Comparison of ENCODE assay signal across 17 cellular contexts in the genomic region with DNA sequence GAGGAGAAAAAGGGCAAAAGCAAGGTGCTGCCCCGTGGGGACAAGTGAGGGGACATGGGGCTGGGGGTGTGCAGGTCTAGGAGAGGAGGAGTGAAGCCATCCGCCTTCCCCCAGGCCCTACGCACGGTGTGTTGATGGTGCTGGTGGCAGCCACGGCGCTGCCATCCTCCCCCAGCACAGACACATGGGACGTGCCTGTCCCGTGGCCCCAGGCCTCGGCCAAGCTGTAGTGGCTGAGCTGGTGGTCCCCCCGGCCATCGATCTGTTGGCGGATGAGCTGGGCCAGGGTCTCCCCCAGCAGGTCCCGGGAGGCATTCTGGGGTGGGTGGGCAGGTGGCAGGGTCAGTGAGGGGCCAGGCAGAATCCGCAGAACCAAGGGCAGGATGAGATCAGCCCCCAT. TPM values are rescaled to one million over a fixed set of nuclear protein-coding genes. Genes with fewer than 3 reads are reported as not detected.
DNase-seq lines count a peak whose midpoint lies in the region; ATAC-seq and TF ChIP-seq lines count a peak whose summit lies in the region.
"Had no signal": no experiment of that assay in that cellular context is flagged by ENCODE, and none has a peak within 500 bp of the region (broad histone marks: within the 10 kb centered on the region; RNA-seq: fewer than 3 reads in every experiment).

No MANE protein-coding gene starts in this region.

- no peak overlapping the region for H3K4me3 ChIP-seq in H7 (ENCODE audit: insufficient read depth, low read depth, low read length)
- no peak overlapping the region for H3K4me3 ChIP-seq in neuronal stem cell (ENCODE audit: low read length in 2 of 2)
- no peak overlapping the region for H3K4me3 ChIP-seq in upper lobe of right lung
- H3K4me3 ChIP-seq: BLaER1 treated with 17β-estradiol and CSF1 and Interleukin-3, amounts not matched to agents 10 nM and 100 nM had no signal

- WGBS in neuronal stem cell (ENCODE audit: extremely low coverage in 2 of 2, insufficient read length in 2 of 2, insufficient replicate concordance in 1 of 2), 2 donors = no CpG with 5 or more reads among the region's 14 CpGs

- no peak overlapping the region for H3K18ac ChIP-seq in neuronal stem cell (ENCODE audit: low read length)

- H2AK5ac ChIP-seq in neuronal stem cell (ENCODE audit: low read depth, low read length) = peak overlapping the region; percentile 90

- no peak overlapping the region for H3K27ac ChIP-seq in neuronal stem cell (replicated peaks; ENCODE audit: low read length)
- H3K27ac ChIP-seq in upper lobe of right lung = no peak overlapping the region
- H3K27ac ChIP-seq: BLaER1 treated with 17β-estradiol and CSF1 and Interleukin-3, amounts not matched to agents 10 nM and 100 nM had no signal

- intact Hi-C loops in upper lobe of right lung (cut with DNase I) = no loop called here

- peaks cover 0 to 1% of the 10 kb centered on the region in 2 donors for H3K4me1 ChIP-seq in neuronal stem cell (ENCODE audit: control insufficient read depth in 2 of 2, insufficient read depth in 1 of 2, low read depth in 1 of 2, low read length in 2 of 2)
- no peaks in the 10 kb centered on the region for H3K4me1 ChIP-seq in upper lobe of right lung
- H3K4me1 ChIP-seq: BLaER1 treated with 17β-estradiol and CSF1 and Interleukin-3, amounts not matched to agents 10 nM and 100 nM had no signal

- no peaks in the 10 kb centered on the region for H3K36me3 ChIP-seq in H7 (replicated peaks; ENCODE audit: control insufficient read depth, insufficient read depth, low read length)
- no peaks in the 10 kb centered on the region for H3K36me3 ChIP-seq in neuronal stem cell (replicated peaks in 1 of 2; ENCODE audit: control insufficient read depth in 2 of 2, insufficient read depth in 2 of 2, low read length in 2 of 2)
- H3K36me3 ChIP-seq in upper lobe of right lung = no peaks in the 10 kb centered on the region

- H3K4me2 ChIP-seq in neuronal stem cell (ENCODE audit: insufficient read depth, low read length, poor library complexity, severe bottlenecking) = no peak overlapping the region
- H3K4me2 ChIP-seq: BLaER1 treated with 17β-estradiol and CSF1 and Interleukin-3, amounts not matched to agents 10 nM and 100 nM had no signal

- peak; percentile 24 for ATAC-seq in upper lobe of right lung
- ATAC-seq: CD8-positive, alpha-beta T cell; HepG2 had no signal

- no peak overlapping the region for H2BK5ac ChIP-seq in neuronal stem cell (ENCODE audit: low read length)

- H2AFZ ChIP-seq in neuronal stem cell (ENCODE audit: low read length) = no peak overlapping the region

- H3K23ac ChIP-seq in neuronal stem cell (ENCODE audit: low read depth, low read length, poor library complexity) = no peak overlapping the region

- peak overlapping the region; percentile 58 for H2BK12ac ChIP-seq in neuronal stem cell (ENCODE audit: low read length)

- H3K14ac ChIP-seq in neuronal stem cell (ENCODE audit: low read length) = no peak overlapping the region

- H3K4ac ChIP-seq in neuronal stem cell (ENCODE audit: low read length) = no peak overlapping the region

- H3K9ac ChIP-seq in neuronal stem cell (ENCODE audit: low read depth, low read length, poor library complexity) = no peak overlapping the region
- H3K9ac ChIP-seq: BLaER1 treated with 17β-estradiol and CSF1 and Interleukin-3, amounts not matched to agents 10 nM and 100 nM had no signal

- H4K91ac ChIP-seq in neuronal stem cell (ENCODE audit: low read depth, low read length, poor library complexity) = no peak overlapping the region

- TF ChIP-seq CTCF in upper lobe of right lung (IDR thresholded peaks at IDR 0.05) = no peak

- H4K8ac ChIP-seq in neuronal stem cell (ENCODE audit: low read depth, low read length) = no peak overlapping the region

- no peak overlapping the region for H2BK15ac ChIP-seq in neuronal stem cell (ENCODE audit: low read length)

- no peaks in the 10 kb centered on the region for H3K79me1 ChIP-seq in neuronal stem cell (ENCODE audit: low read depth, low read length)

- H3K27me3 ChIP-seq in H7 (ENCODE audit: control insufficient read depth, insufficient read depth, low read length) (no peaks in the 10 kb centered on the region), neuronal stem cell (ENCODE audit: control insufficient read depth in 3 of 3, insufficient read depth in 3 of 3, low read depth in 1 of 3, low read length in 3 of 3) (no peaks in the 10 kb centered on the region), upper lobe of right lung (no peaks in the 10 kb centered on the region)
- H3K27me3 ChIP-seq: BLaER1 treated with 17β-estradiol and CSF1 and Interleukin-3, amounts not matched to agents 10 nM and 100 nM had no signal

- DNase-seq in H7 = peak; percentile 50
- DNase-seq in neuronal stem cell (ENCODE audit: low spot score) = no peak
- no peak for DNase-seq in upper lobe of right lung
- DNase-seq in activated naive CD4-positive, alpha-beta T cell (lab: John Stamatoyannopoulos, UW) = no peak
- no peak for DNase-seq in Ammon's horn (ENCODE audit: low spot score)
- no peak for DNase-seq in HCEC 1CT
- DNase-seq: ACHN; AML-193; Calu3; CD8-positive, alpha-beta T cell; DMS79 treated with DMSO at 0.1 percent for 48 hours; GF-D8; GOT3; H9 had no signal

- H3K9me3 ChIP-seq in neuronal stem cell (replicated peaks in 1 of 2; ENCODE audit: control insufficient read depth in 2 of 2, insufficient read depth in 1 of 2, low read depth in 1 of 2, low read length in 2 of 2) (peaks cover 2 to 9% of the 10 kb centered on the region in 2 donors), upper lobe of right lung (peaks cover 4% of the 10 kb centered on the region)

- H2BK120ac ChIP-seq in neuronal stem cell (ENCODE audit: low read depth, low read length) = no peak overlapping the region

RNA-seq across cellular contexts. Expression of a gene that starts 18.9 kb away (rescaled TPM):
- 0.63 TPM in 1 of 2 replicates, not detected in the other for total RNA-seq in H7 (2014; rRNA removed; shearing (Covaris generic))
- polyA plus RNA-seq in neuronal stem cell (2013, experiment 1 of 2) = not detected
- polyA plus RNA-seq in neuronal stem cell (2013, experiment 2 of 2) = 0.01 TPM
- 66.5 TPM for total RNA-seq in upper lobe of right lung
- total RNA-seq: CD8-positive, alpha-beta T cell had no signal
- polyA plus RNA-seq: IgD-negative memory B cell had no signal

RNA-seq across cellular contexts. Expression of a gene that starts 44.7 kb away (rescaled TPM):
- total RNA-seq in H7 (2014; rRNA removed; shearing (Covaris generic)) = 0.83 and 1.3 TPM in 2 replicates
- polyA plus RNA-seq in neuronal stem cell (2013, experiment 1 of 2) = 0.25 TPM
- 0.18 TPM for polyA plus RNA-seq in neuronal stem cell (2013, experiment 2 of 2)
- 277 TPM for total RNA-seq in upper lobe of right lung
- polyA plus RNA-seq: IgD-negative memory B cell had no signal

RNA-seq across cellular contexts. Expression of a gene that starts 44.7 kb away (rescaled TPM):
- 23.0 and 27.2 TPM in 2 replicates for total RNA-seq in H7 (2014; rRNA removed; shearing (Covaris generic))
- polyA plus RNA-seq in neuronal stem cell (2013, experiment 1 of 2) = 24.1 TPM
- polyA plus RNA-seq in neuronal stem cell (2013, experiment 2 of 2) = 26.0 TPM
- total RNA-seq in upper lobe of right lung = 87.1 TPM

Comparison
In these comparisons a context has a peak if more than half of its experiments do, and no peak if none do; other contexts are left out.
1. RNA of a gene that starts 18.9 kb away (total RNA-seq): 66.5 TPM in upper lobe of right lung (single experiment); 0.63 TPM in H7; every median in the first group is over 10 times any median in the second.
2. RNA of a gene that starts 44.7 kb away (total RNA-seq): 277 TPM in upper lobe of right lung (single experiment); 0.83 to 1.3 TPM in H7; every median in the first group is over 100 times any median in the second.